Comparison of ENCODE assay signal across 12 cellular contexts in genomic region chr1:75053207-75053606, GRCh38.
A peak's percentile ranks its signal among the peaks of the same experiment; 100 is the strongest.
DNase-seq lines count a peak whose midpoint lies in the region; ATAC-seq and TF ChIP-seq lines count a peak whose summit lies in the region.
"Had no signal": no experiment of that assay in that cellular context is flagged by ENCODE, and none has a peak within 500 bp of the region (broad histone marks: within the 10 kb centered on the region; RNA-seq: fewer than 3 reads in every experiment).

No MANE protein-coding gene starts in this region.

- intact Hi-C loops in esophagus muscularis mucosa (cut with DNase I) = no loop called here

- H3K27ac Mint-ChIP-seq in natural killer cell treated with Interleukin-12 subunit alpha and Interleukin-12 subunit beta and Interleukin-15 and Interleukin-18, amount 100 ng/mL, for 72 hours = no peak overlapping the region
- H3K27ac Mint-ChIP-seq in activated CD4-positive, alpha-beta T cell treated with anti-CD3 and anti-CD28 coated beads, Interleukin-2, amount 10 ng/mL, durations not matched to agents 7 days and 5 days = no peak overlapping the region
- H3K27ac Mint-ChIP-seq: activated CD8-positive, alpha-beta memory T cell treated with anti-CD3 and anti-CD28 coated beads, Interleukin-2, amount 10 ng/mL, durations not matched to agents 7 days and 5 days had no signal

- TF ChIP-seq CTCF in HFF-Myc (IDR thresholded peaks at IDR 0.05; ENCODE audit: low read depth, low read length, missing control alignments) (peak; percentile 3), esophagus muscularis mucosa (IDR thresholded peaks at IDR 0.05) (no peak)

- POLR2A ChIA-PET in activated CD4-positive, alpha-beta T cell treated with anti-CD3 and anti-CD28 coated beads, Interleukin-2, amount 10 ng/mL, durations not matched to agents 7 days and 5 days (lab: Charles Lee) = no interaction called here

- CTCF ChIA-PET in activated CD4-positive, alpha-beta T cell treated with anti-CD3 and anti-CD28 coated beads, Interleukin-2, amount 10 ng/mL, durations not matched to agents 7 days and 5 days (lab: Charles Lee) = no interaction called here

- H3K27me3 Mint-ChIP-seq in natural killer cell treated with Interleukin-12 subunit alpha and Interleukin-12 subunit beta and Interleukin-15 and Interleukin-18, amount 100 ng/mL, for 72 hours = no peaks in the 10 kb centered on the region
- no peaks in the 10 kb centered on the region for H3K27me3 Mint-ChIP-seq in activated CD4-positive, alpha-beta T cell treated with anti-CD3 and anti-CD28 coated beads, Interleukin-2, amount 10 ng/mL, durations not matched to agents 7 days and 5 days
- H3K27me3 Mint-ChIP-seq: activated CD8-positive, alpha-beta memory T cell treated with anti-CD3 and anti-CD28 coated beads, Interleukin-2, amount 10 ng/mL, durations not matched to agents 7 days and 5 days had no signal

- no peaks in the 10 kb centered on the region for H3K36me3 Mint-ChIP-seq in natural killer cell treated with Interleukin-12 subunit alpha and Interleukin-12 subunit beta and Interleukin-15 and Interleukin-18, amount 100 ng/mL, for 72 hours
- H3K36me3 Mint-ChIP-seq in activated CD4-positive, alpha-beta T cell treated with anti-CD3 and anti-CD28 coated beads, Interleukin-2, amount 10 ng/mL, durations not matched to agents 7 days and 5 days (ENCODE audit: low read depth) = no peaks in the 10 kb centered on the region
- H3K36me3 Mint-ChIP-seq: activated CD8-positive, alpha-beta memory T cell treated with anti-CD3 and anti-CD28 coated beads, Interleukin-2, amount 10 ng/mL, durations not matched to agents 7 days and 5 days had no signal

- H3K4me1 Mint-ChIP-seq in natural killer cell treated with Interleukin-12 subunit alpha and Interleukin-12 subunit beta and Interleukin-15 and Interleukin-18, amount 100 ng/mL, for 72 hours (ENCODE audit: low read depth in 2 of 2) = no peaks in the 10 kb centered on the region
- no peaks in the 10 kb centered on the region for H3K4me1 Mint-ChIP-seq in activated CD4-positive, alpha-beta T cell treated with anti-CD3 and anti-CD28 coated beads, Interleukin-2, amount 10 ng/mL, durations not matched to agents 7 days and 5 days
- H3K4me1 Mint-ChIP-seq: activated CD8-positive, alpha-beta memory T cell treated with anti-CD3 and anti-CD28 coated beads, Interleukin-2, amount 10 ng/mL, durations not matched to agents 7 days and 5 days had no signal

- no peak for ATAC-seq in natural killer cell treated with Interleukin-12 subunit alpha and Interleukin-12 subunit beta and Interleukin-15 and Interleukin-18, amount 100 ng/mL, for 72 hours
- ATAC-seq: activated CD8-positive, alpha-beta memory T cell treated with anti-CD3 and anti-CD28 coated beads, Interleukin-2, amount 10 ng/mL, durations not matched to agents 7 days and 5 days had no signal

- no peak overlapping the region for H3K4me3 Mint-ChIP-seq in natural killer cell treated with Interleukin-12 subunit alpha and Interleukin-12 subunit beta and Interleukin-15 and Interleukin-18, amount 100 ng/mL, for 72 hours
- H3K4me3 Mint-ChIP-seq in activated CD4-positive, alpha-beta T cell treated with anti-CD3 and anti-CD28 coated beads, Interleukin-2, amount 10 ng/mL, durations not matched to agents 7 days and 5 days = no peak overlapping the region
- H3K4me3 Mint-ChIP-seq: activated CD8-positive, alpha-beta memory T cell treated with anti-CD3 and anti-CD28 coated beads, Interleukin-2, amount 10 ng/mL, durations not matched to agents 7 days and 5 days had no signal

- no peaks in the 10 kb centered on the region for H3K27me3 ChIP-seq in esophagus muscularis mucosa
- H3K27me3 ChIP-seq: transverse colon had no signal

- H3K4me1 ChIP-seq in esophagus muscularis mucosa = no peaks in the 10 kb centered on the region
- H3K4me1 ChIP-seq: transverse colon had no signal

- H3K36me3 ChIP-seq in esophagus muscularis mucosa = no peaks in the 10 kb centered on the region
- H3K36me3 ChIP-seq: transverse colon had no signal

- peaks cover 18% of the 10 kb centered on the region for H3K9me3 Mint-ChIP-seq in natural killer cell treated with Interleukin-12 subunit alpha and Interleukin-12 subunit beta and Interleukin-15 and Interleukin-18, amount 100 ng/mL, for 72 hours
- peaks cover 2% of the 10 kb centered on the region for H3K9me3 Mint-ChIP-seq in activated CD4-positive, alpha-beta T cell treated with anti-CD3 and anti-CD28 coated beads, Interleukin-2, amount 10 ng/mL, durations not matched to agents 7 days and 5 days

- H3K4me3 ChIP-seq in HFF-Myc (replicated peaks; ENCODE audit: low read depth, low read length) (no peak overlapping the region), esophagus muscularis mucosa (no peak overlapping the region)
- H3K4me3 ChIP-seq: transverse colon had no signal

- H3K9me3 ChIP-seq in esophagus muscularis mucosa = peaks cover 0 to 6% (median 0%) of the 10 kb centered on the region in 4 donors
- H3K9me3 ChIP-seq: transverse colon had no signal

- TF ChIP-seq POLR2A in esophagus muscularis mucosa (IDR thresholded peaks at IDR 0.05; ENCODE audit: low read depth) = no peak

- TF ChIP-seq EP300 in esophagus muscularis mucosa (IDR thresholded peaks at IDR 0.05) = no peak

- peak; percentile 65 for DNase-seq in DMS53 (lab: John Stamatoyannopoulos, UW)
- DNase-seq in HFF-Myc (ENCODE audit: extremely low read depth, low read depth) = no peak
- peak; percentile 57 for DNase-seq in SK-MEL-5 (ENCODE audit: low read depth, low spot score)
- peak; percentile 50 for DNase-seq in islet precursor cell
- DNase-seq in natural killer cell treated with Interleukin-12 subunit alpha and Interleukin-12 subunit beta and Interleukin-15 and Interleukin-18, amount 100 ng/mL, for 72 hours (ENCODE audit: low spot score) = no peak
- DNase-seq in AG08396 (ENCODE audit: low spot score) = no peak
- DNase-seq in activated CD4-positive, alpha-beta T cell treated with anti-CD3 and anti-CD28 coated beads, Interleukin-2, amount 10 ng/mL, durations not matched to agents 7 days and 5 days = no peak
- DNase-seq in esophagus muscularis mucosa (ENCODE audit: extremely low spot score) = no peak
- DNase-seq: activated CD8-positive, alpha-beta memory T cell treated with anti-CD3 and anti-CD28 coated beads, Interleukin-2, amount 10 ng/mL, durations not matched to agents 7 days and 5 days; hippocampal formation; NCI-H2081 treated with DMSO at 0.1 percent for 48 hours; transverse colon had no signal

- WGBS in esophagus muscularis mucosa = 52% methylated on average over 2 of the region's 2 CpGs

- no peak overlapping the region for H3K27ac ChIP-seq in esophagus muscularis mucosa (replicated peaks in 1 of 4)
- H3K27ac ChIP-seq: transverse colon had no signal

- in situ Hi-C loops in SK-MEL-5 (cut with HindIII; ENCODE audit: low pct_unique_long_range_greater_than_20kb, low sequenced_read_pairs) = no loop called here

Comparison
In these comparisons a context has a peak if more than half of its experiments do, and no peak if none do; other contexts are left out.
1. DNase-seq: peak in DMS53 (single experiment), SK-MEL-5 (single experiment) and islet precursor cell (single experiment); none in HFF-Myc (single experiment), natural killer cell treated with Interleukin-12 subunit alpha and Interleukin-12 subunit beta and Interleukin-15 and Interleukin-18, amount 100 ng/mL, for 72 hours (single experiment), AG08396 (single experiment), activated CD4-positive, alpha-beta T cell treated with anti-CD3 and anti-CD28 coated beads, Interleukin-2, amount 10 ng/mL, durations not matched to agents 7 days and 5 days (single experiment) and esophagus muscularis mucosa (single experiment).